8 cellular contexts compared by ENCODE assay signal in the genomic region with DNA sequence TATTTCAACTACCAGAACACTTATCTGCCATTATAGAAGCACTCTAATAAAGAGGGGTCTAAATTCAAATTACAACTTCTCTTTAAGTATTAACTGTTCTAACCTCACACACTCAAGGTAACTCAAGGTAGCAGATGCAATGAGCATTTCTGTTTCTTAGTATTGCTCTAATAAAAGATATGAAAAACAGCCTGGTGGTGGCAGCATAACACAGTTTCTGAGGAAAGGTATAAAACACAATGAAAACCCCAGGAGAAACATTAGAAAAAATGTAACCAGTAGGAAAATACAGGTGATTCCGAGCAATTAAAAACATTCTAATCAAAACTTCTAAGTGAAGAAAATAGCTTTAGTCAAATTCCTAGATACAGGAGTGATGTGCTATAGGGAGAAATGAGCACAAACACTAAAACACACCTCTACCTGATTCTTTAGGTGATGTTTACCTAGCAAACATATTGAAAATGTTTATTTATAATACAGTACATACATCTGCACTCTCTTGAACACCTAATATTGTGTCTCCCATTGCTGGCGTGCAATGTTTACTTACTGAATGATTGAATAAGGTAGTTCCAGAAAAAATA. TPM values are rescaled to one million over a fixed set of nuclear protein-coding genes. Genes with fewer than 3 reads are reported as not detected.
DNase-seq lines count a peak whose midpoint lies in the region; ATAC-seq and TF ChIP-seq lines count a peak whose summit lies in the region.

No MANE protein-coding gene starts in this region.

- H3F3A ChIP-seq in PC-3 (ENCODE audit: low read length, unreplicated experiment) = no peaks in the 10 kb centered on the region

- DNase-seq in SHP77 (lab: John Stamatoyannopoulos, UW) (peak; percentile 39 to 56), SHP77 treated with DMSO at 0.1 percent for 48 hours (lab: John Stamatoyannopoulos, UW) (no peak), KG1 (lab: John Stamatoyannopoulos, UW) (peak; percentile 0), PC-3 (peak; percentile 79), astrocyte of the hippocampus (ENCODE audit: low read depth, low spot score) (peak; percentile 51), kidney tubule cell (ENCODE audit: low spot score) (peak; percentile 60), stomach (peak; percentile 50)

- no peak overlapping the region for H3K4me3 ChIP-seq in PC-3 (ENCODE audit: low read length)
- H3K4me3 ChIP-seq in stomach = no peak overlapping the region

- H3K36me3 ChIP-seq in PC-3 (ENCODE audit: low read depth, low read length) (no peaks in the 10 kb centered on the region), stomach (peaks cover 6 to 13% (median 10%) of the 10 kb centered on the region in 4 donors)

- ATAC-seq in PC-3 (no peak), GM18502 (IDR thresholded peaks at IDR 0.05; ENCODE audit: poor library complexity, unreplicated experiment) (no peak)

- H3K9me2 ChIP-seq in PC-3 (replicated peaks; ENCODE audit: low read length) = no peaks in the 10 kb centered on the region

- no peak for TF ChIP-seq POLR2A in stomach (IDR thresholded peaks at IDR 0.05)

- no peak overlapping the region for H2AFZ ChIP-seq in PC-3 (ENCODE audit: low read length)

- H3K27me3 ChIP-seq in PC-3 (ENCODE audit: low read length) (no peaks in the 10 kb centered on the region), stomach (no peaks in the 10 kb centered on the region)

- 18 to 34% (median 26%) methylated on average over 2 of the region's 2 CpGs for WGBS in stomach, 5 donors

- CTCF ChIA-PET in PC-3 (lab: Charles Lee) = interaction anchor here (0.6 kb wide), 1 partner anchor 178 kb away, joined by 8 read pairs; no protein-coding TSS in a partner anchor

- H3K27ac ChIP-seq in PC-3 (ENCODE audit: low read length) = no peak overlapping the region
- peak overlapping the region in 1 of 5 donors; percentile 28 for H3K27ac ChIP-seq in stomach

- intact Hi-C loops in PC-3 (cut with micrococcal nuclease) (loop anchor here (1.0 to 5.0 kb wide), 4 partner anchors 17 to 177 kb away; a partner anchor contains a TSS), stomach (cut with DNase I; ENCODE audit: low total_unique reads) (no loop called here)

- H3K79me2 ChIP-seq in PC-3 (ENCODE audit: low read length) = peaks cover 82% of the 10 kb centered on the region

- H3K4me2 ChIP-seq in PC-3 (ENCODE audit: low read length) = peak overlapping the region; percentile 94; the same call in 1 of the 2 replicates

- H3K4me1 ChIP-seq in PC-3 (ENCODE audit: insufficient read depth, low read length) (no peaks in the 10 kb centered on the region; the same call in 1 of the 2 replicates), stomach (peaks cover 28 to 66% (median 57%) of the 10 kb centered on the region in 4 donors)

- H3K9me3 ChIP-seq in PC-3 (ENCODE audit: low read length) (no peaks in the 10 kb centered on the region), stomach (no peaks in the 10 kb centered on the region)

- peaks cover 14% of the 10 kb centered on the region for H4K20me1 ChIP-seq in PC-3 (ENCODE audit: low read length)

- no TSS peak for BruUV-seq in PC-3 (replicated peaks; lab: Mats Ljungman, UMichigan)

- H3K9ac ChIP-seq in PC-3 (ENCODE audit: low read length) = no peak overlapping the region

- POLR2A ChIA-PET in PC-3 (lab: Charles Lee; ENCODE audit: unreplicated experiment) = no interaction called here

- no peak for TF ChIP-seq EP300 in stomach (IDR thresholded peaks at IDR 0.05)

- peak; percentile 79 for TF ChIP-seq CTCF in PC-3 (conservative IDR thresholded peaks at IDR 0.05; ENCODE audit: low read depth, low read length)
- TF ChIP-seq CTCF in stomach (IDR thresholded peaks at IDR 0.05) = peak in 4 of 7 experiments; percentile 42 to 63 (median 54)

RNA-seq across cellular contexts. Expression of a gene that starts 3.5 kb away (rescaled TPM):
- total RNA-seq in PC-3 (2014; rRNA removed) (71.9 and 78.5 TPM in 2 replicates), stomach (100 to 1,000 TPM in 1 of 5 donors, 10 to 100 TPM in 4; 21.0 to 102 (median 73.9) TPM)
- 10 to 100 TPM; 35.2 to 57.4 (median 42.1) TPM for polyA plus RNA-seq in stomach
